ENCODE assay signal across 1 cellular context in the genomic region with DNA sequence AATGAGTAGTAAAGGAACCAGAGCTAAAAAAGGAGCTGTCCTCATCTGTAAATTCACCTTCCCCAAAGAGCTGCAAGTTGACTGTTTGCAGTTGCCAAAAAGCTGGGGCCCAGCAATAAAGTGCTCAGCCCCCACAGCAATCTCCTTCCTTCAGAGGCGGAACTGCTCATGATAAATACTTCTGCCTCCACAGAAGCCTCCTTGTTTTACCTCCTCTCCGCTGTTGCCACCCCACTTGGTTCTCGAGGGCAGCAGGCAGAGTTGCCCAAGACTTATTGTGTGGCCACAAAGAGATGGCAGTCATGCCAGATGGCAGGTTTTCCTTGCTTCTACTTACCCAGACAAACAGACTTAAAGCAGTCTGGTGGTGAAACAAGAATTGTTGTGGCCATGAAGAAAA.
TF ChIP-seq lines count a peak whose summit lies in the region.

No MANE protein-coding gene starts in this region.

TF ChIP-seq in GM12878, 131 proteins besides CTCF, POLR2A, EP300 and RAD21 (continued from another document):
- TF ChIP-seq, protein P1, sequence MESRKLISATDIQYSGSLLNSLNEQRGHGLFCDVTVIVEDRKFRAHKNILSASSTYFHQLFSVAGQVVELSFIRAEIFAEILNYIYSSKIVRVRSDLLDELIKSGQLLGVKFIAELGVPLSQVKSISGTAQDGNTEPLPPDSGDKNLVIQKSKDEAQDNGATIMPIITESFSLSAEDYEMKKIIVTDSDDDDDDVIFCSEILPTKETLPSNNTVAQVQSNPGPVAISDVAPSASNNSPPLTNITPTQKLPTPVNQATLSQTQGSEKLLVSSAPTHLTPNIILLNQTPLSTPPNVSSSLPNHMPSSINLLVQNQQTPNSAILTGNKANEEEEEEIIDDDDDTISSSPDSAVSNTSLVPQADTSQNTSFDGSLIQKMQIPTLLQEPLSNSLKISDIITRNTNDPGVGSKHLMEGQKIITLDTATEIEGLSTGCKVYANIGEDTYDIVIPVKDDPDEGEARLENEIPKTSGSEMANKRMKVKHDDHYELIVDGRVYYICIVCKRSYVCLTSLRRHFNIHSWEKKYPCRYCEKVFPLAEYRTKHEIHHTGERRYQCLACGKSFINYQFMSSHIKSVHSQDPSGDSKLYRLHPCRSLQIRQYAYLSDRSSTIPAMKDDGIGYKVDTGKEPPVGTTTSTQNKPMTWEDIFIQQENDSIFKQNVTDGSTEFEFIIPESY (IDR thresholded peaks at IDR 0.05), result no peak
- TF ChIP-seq ATF7 (IDR thresholded peaks at IDR 0.05; ENCODE audit: low read depth), result no peak
- no peak for TF ChIP-seq JUNB (IDR thresholded peaks at IDR 0.05)
- TF ChIP-seq SMARCA5 (IDR thresholded peaks at IDR 0.05), result no peak
- no peak for TF ChIP-seq SRF (IDR thresholded peaks at IDR 0.05; ENCODE audit: low read depth in 2 of 2, low read length in 2 of 2)
- no peak for TF ChIP-seq STAT1 (conservative IDR thresholded peaks at IDR 0.05)
- TF ChIP-seq TCF12 (IDR thresholded peaks at IDR 0.05; ENCODE audit: low read depth, low read length), result no peak
- TF ChIP-seq YBX1 (IDR thresholded peaks at IDR 0.05), result no peak
- TF ChIP-seq MYB (IDR thresholded peaks at IDR 0.05; ENCODE audit: borderline replicate concordance, low read depth, low read length), result no peak
- TF ChIP-seq, protein P2, sequence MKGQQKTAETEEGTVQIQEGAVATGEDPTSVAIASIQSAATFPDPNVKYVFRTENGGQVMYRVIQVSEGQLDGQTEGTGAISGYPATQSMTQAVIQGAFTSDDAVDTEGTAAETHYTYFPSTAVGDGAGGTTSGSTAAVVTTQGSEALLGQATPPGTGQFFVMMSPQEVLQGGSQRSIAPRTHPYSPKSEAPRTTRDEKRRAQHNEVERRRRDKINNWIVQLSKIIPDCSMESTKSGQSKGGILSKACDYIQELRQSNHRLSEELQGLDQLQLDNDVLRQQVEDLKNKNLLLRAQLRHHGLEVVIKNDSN (IDR thresholded peaks at IDR 0.05; ENCODE audit: borderline replicate concordance, extremely low read length, insufficient read depth, low read depth, low read length), result no peak
- TF ChIP-seq YY1 (IDR thresholded peaks at IDR 0.05; ENCODE audit: low read depth, low read length), result no peak
- TF ChIP-seq ZSCAN29 (IDR thresholded peaks at IDR 0.05), result no peak
